In the genomic region with DNA sequence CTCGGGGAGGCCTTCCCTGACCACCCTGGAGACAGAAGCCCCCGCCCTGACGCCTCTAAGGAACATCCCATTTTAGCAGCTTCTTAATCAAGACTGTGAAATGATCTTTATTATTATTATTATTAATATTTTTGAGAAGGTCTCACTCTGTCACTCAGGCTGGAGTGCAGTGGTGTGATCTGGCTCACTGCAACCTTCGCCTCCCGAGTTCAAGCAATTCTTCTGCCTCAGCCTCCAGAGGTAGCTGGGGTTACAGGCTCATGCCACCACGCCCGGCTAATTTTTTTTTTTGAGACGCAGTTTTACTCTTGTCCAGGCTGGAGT, we compare ENCODE assay signal across 9 cellular contexts. TPM values are rescaled to one million over a fixed set of nuclear protein-coding genes. Genes with fewer than 3 reads are reported as not detected.
DNase-seq lines count a peak whose midpoint lies in the region; ATAC-seq, FAIRE-seq and TF ChIP-seq lines count a peak whose summit lies in the region.
"Had no signal": no experiment of that assay in that cellular context is flagged by ENCODE, and none has a peak within 500 bp of the region (broad histone marks: within the 10 kb centered on the region; RNA-seq: fewer than 3 reads in every experiment).

No MANE protein-coding gene starts in this region.

- RAD21 ChIA-PET in GM12878 (lab: Charles Lee; ENCODE audit: unreplicated experiment), result interaction anchor here (0.7 to 2.9 kb wide), 31 partner anchors 9 to 295 kb away, joined by 3 to 31 read pairs (median 5); a partner anchor contains a TSS

- peak overlapping the region; percentile 95 for H2AFZ ChIP-seq in GM12878 (ENCODE audit: control insufficient read depth, low read depth, low read length)

- CTCF ChIA-PET in GM12878 (lab: Yijun Ruan, JAX), result interaction anchor here (0.6 to 7.0 kb wide), 66 partner anchors 11 to 312 kb away, joined by 3 to 182 read pairs (median 6); a partner anchor contains a TSS

- DNase-seq in stimulated activated naive CD8-positive, alpha-beta T cell treated with anti-CD3 and anti-CD28 coated beads, Interleukin-15, Interleukin-2, amounts not matched to agents 100 U/mL and 50 U/mL, for 24 hours, result no peak
- DNase-seq in GM12878 (ENCODE audit: low read depth, low spot score) (no peak), vagina (ENCODE audit: extremely low spot score in 2 of 2) (no peak), activated gamma-delta T cell (lab: John Stamatoyannopoulos, UW) (no peak), SK-N-DZ (ENCODE audit: low spot score) (no peak)

- H3K4me1 Mint-ChIP-seq in stimulated activated naive CD8-positive, alpha-beta T cell treated with anti-CD3 and anti-CD28 coated beads, Interleukin-15, Interleukin-2, amounts not matched to agents 100 ng/mL and 50 ng/mL, for 24 hours (ENCODE audit: low read depth), result peaks cover 20% of the 10 kb centered on the region

- H3K9ac ChIP-seq in GM12878 (ENCODE audit: control insufficient read depth, insufficient read depth, low read length) (peak overlapping the region; percentile 55; the same call in 1 of the 2 replicates), mucosa of stomach (ENCODE audit: low read length) (peak overlapping the region; percentile 8)

- H3K4me3 ChIP-seq in GM12878, result peak overlapping the region; percentile 64; the same call in 1 of the 2 replicates
- no peak overlapping the region for H3K4me3 ChIP-seq in mucosa of stomach (ENCODE audit: low read length)
- H3K4me3 ChIP-seq in vagina, result peak overlapping the region in 1 of 2 donors; percentile 47

- intact Hi-C loops in GM12878 (cut with micrococcal nuclease; ENCODE audit: unreplicated experiment) (loop anchor here (1.0 kb wide), 1 partner anchor 80 kb away; no protein-coding TSS in a partner anchor), vagina (cut with DNase I) (no loop called here)

- H3K27ac ChIP-seq in GM12878 (ENCODE audit: control insufficient read depth, insufficient read depth), result 0 out of 2 replicates have a peak overlapping the region, but pooled peaks have one; percentile 2
- peak overlapping the region; percentile 77 for H3K27ac ChIP-seq in vagina

- H3K4me3 Mint-ChIP-seq in stimulated activated naive CD8-positive, alpha-beta T cell treated with anti-CD3 and anti-CD28 coated beads, Interleukin-15, Interleukin-2, amounts not matched to agents 100 ng/mL and 50 ng/mL, for 24 hours, result peak overlapping the region; percentile 23

- WGBS in GM12878 (ENCODE audit: insufficient coverage, insufficient replicate concordance, low lambda C conversion rate, missing lambda C conversion rate), result 44% methylated on average over 8 of the region's 8 CpGs

- H3K27me3 ChIP-seq in GM12878 (replicated peaks in 1 of 2; ENCODE audit: control insufficient read depth in 2 of 2, insufficient read depth in 2 of 2, low read length in 1 of 2), result no peaks in the 10 kb centered on the region
- no peaks in the 10 kb centered on the region for H3K27me3 ChIP-seq in mucosa of stomach (ENCODE audit: control insufficient read depth, insufficient read depth, low read length)
- H3K27me3 ChIP-seq in vagina, result no peaks in the 10 kb centered on the region

- peak overlapping the region; percentile 100 for H3K4me2 ChIP-seq in GM12878 (ENCODE audit: control insufficient read depth, insufficient read depth)

- no peak for TF ChIP-seq EP300 in GM12878 (IDR thresholded peaks at IDR 0.05; ENCODE audit: borderline replicate concordance in 1 of 2, control insufficient read depth in 1 of 2, low read depth in 2 of 2, low read length in 2 of 2)

- no peak overlapping the region for H3K27ac Mint-ChIP-seq in stimulated activated naive CD8-positive, alpha-beta T cell treated with anti-CD3 and anti-CD28 coated beads, Interleukin-15, Interleukin-2, amounts not matched to agents 100 ng/mL and 50 ng/mL, for 24 hours

- FAIRE-seq in GM12878 (lab: Jason Lieb, UNC), result no peak

- POLR2A ChIA-PET in GM12878 (lab: Charles Lee), result interaction anchor here (0.6 to 2.6 kb wide), 6 partner anchors 28 to 86 kb away, joined by 3 to 11 read pairs (median 4); a partner anchor contains a TSS

- H3K4me1 ChIP-seq in GM12878 (ENCODE audit: control insufficient read depth, insufficient read depth, low read length), result 0 out of 2 replicates have a peak, but pooled peaks cover 3% of the 10 kb centered on the region
- H3K4me1 ChIP-seq in mucosa of stomach (ENCODE audit: control insufficient read depth, insufficient read depth, low read length), result no peaks in the 10 kb centered on the region
- peaks cover 5% of the 10 kb centered on the region for H3K4me1 ChIP-seq in vagina

- no peak for TF ChIP-seq CTCF in GM12878 (IDR thresholded peaks at IDR 0.05 in 2 of 3, conservative IDR thresholded peaks at IDR 0.05 in 1 of 3; ENCODE audit: control insufficient read depth in 2 of 3, extremely low read depth in 1 of 3, insufficient read depth in 1 of 3, low read depth in 3 of 3, low read length in 3 of 3)
- no peak for TF ChIP-seq CTCF in vagina (IDR thresholded peaks at IDR 0.05)

- H3K27me3 Mint-ChIP-seq in stimulated activated naive CD8-positive, alpha-beta T cell treated with anti-CD3 and anti-CD28 coated beads, Interleukin-15, Interleukin-2, amounts not matched to agents 100 ng/mL and 50 ng/mL, for 24 hours, result no peaks in the 10 kb centered on the region

- no peaks in the 10 kb centered on the region for H3K79me2 ChIP-seq in GM12878 (ENCODE audit: control insufficient read depth, insufficient read depth, low read length)

- no peaks in the 10 kb centered on the region for H3K9me3 Mint-ChIP-seq in stimulated activated naive CD8-positive, alpha-beta T cell treated with anti-CD3 and anti-CD28 coated beads, Interleukin-15, Interleukin-2, amounts not matched to agents 100 ng/mL and 50 ng/mL, for 24 hours

- no peaks in the 10 kb centered on the region for H3K36me3 Mint-ChIP-seq in stimulated activated naive CD8-positive, alpha-beta T cell treated with anti-CD3 and anti-CD28 coated beads, Interleukin-15, Interleukin-2, amounts not matched to agents 100 ng/mL and 50 ng/mL, for 24 hours (ENCODE audit: low read depth)

- in situ Hi-C loops in GM12878 (cut with MboI), result no loop called here

- no peak for ATAC-seq in stimulated activated naive CD8-positive, alpha-beta T cell treated with anti-CD3 and anti-CD28 coated beads, Interleukin-15, Interleukin-2, amounts not matched to agents 100 U/mL and 50 U/mL, for 24 hours
- ATAC-seq in GM12878 (no peak), HG02870 (IDR thresholded peaks at IDR 0.05; ENCODE audit: unreplicated experiment) (no peak)

- SMC1A ChIA-PET in GM12878 (lab: Charles Lee; ENCODE audit: uncharacterized antibody, unreplicated experiment), result interaction anchor here (0.7 to 2.0 kb wide), 21 partner anchors 8 to 187 kb away, joined by 3 to 29 read pairs (median 5); a partner anchor contains a TSS

- BruUV-seq in GM12878 (replicated peaks; lab: Mats Ljungman, UMichigan), result no TSS peak

- TF ChIP-seq POLR2A in GM12878 (IDR thresholded peaks at IDR 0.05; ENCODE audit: low read depth, low read length) (no peak), vagina (IDR thresholded peaks at IDR 0.05) (no peak)

- H3K36me3 ChIP-seq in GM12878 (ENCODE audit: control insufficient read depth in 2 of 2, insufficient read depth in 2 of 2, low read length in 1 of 2) (no peaks in the 10 kb centered on the region), mucosa of stomach (ENCODE audit: control insufficient read depth, insufficient read depth, low read length) (no peaks in the 10 kb centered on the region), vagina (no peaks in the 10 kb centered on the region)

- no peaks in the 10 kb centered on the region for H3K9me3 ChIP-seq in GM12878 (replicated peaks; ENCODE audit: control insufficient read depth, insufficient read depth, low read length)
- no peaks in the 10 kb centered on the region for H3K9me3 ChIP-seq in mucosa of stomach (ENCODE audit: control insufficient read depth, low read length)
- H3K9me3 ChIP-seq in vagina, result no peaks in the 10 kb centered on the region

- TF ChIP-seq RAD21 in GM12878 (IDR thresholded peaks at IDR 0.05; ENCODE audit: insufficient read depth, low read depth, low read length), result no peak

- no peaks in the 10 kb centered on the region for H4K20me1 ChIP-seq in GM12878 (ENCODE audit: control insufficient read depth, insufficient read depth)

RNA-seq across cellular contexts. Expression of a gene that starts 3.6 kb away (rescaled TPM):
- total RNA-seq in GM12878 (2013; cell fraction: nucleolus; rRNA removed), result 0.24 and 0.27 TPM in 2 replicates
- total RNA-seq in GM12878 (2014; rRNA removed) (0.06 TPM in 1 of 2 replicates, not detected in the other), GM12878 (2014; rRNA removed; fragmentation: Illumina TruSeq; extraction: Trizol) (not detected in 2 replicates), GM12878 (2021) (0.11 and 0.15 TPM in 2 replicates), vagina (not detected)
- polyA plus RNA-seq in GM12878 (2011; ENCODE audit: low read depth), result not detected
- polyA plus RNA-seq in GM12878 (2011; rRNA removed) (0.04 TPM in 1 of 2 replicates, not detected in the other), GM12878 (2014; fragmentation: Illumina TruSeq; extraction: Trizol) (0.10 TPM in 1 of 2 replicates, not detected in the other), GM12878 (2014; fragmentation: Nextera tagmentation; extraction: Ambion mirVana) (under 1 TPM in 1 of 2 experiments, not detected in 1; 0.15 TPM), GM12878 (2014; rRNA removed) (0.12 TPM in 1 of 2 replicates, not detected in the other), GM12878 (2016; fragmentation: Nextera tagmentation; extraction: Ambion mirVana) (under 1 TPM in 1 of 2 experiments, not detected in 1; 0.10 TPM)
- polyA plus RNA-seq in GM12878 (2011; cell fraction: cytosol; rRNA removed), result 0.03 and 0.07 TPM in 2 replicates
- polyA plus RNA-seq in GM12878 (2011; cell fraction: nucleus; rRNA removed), result 0.06 and 0.18 TPM in 2 replicates
- polyA plus RNA-seq in GM12878 (2012), result 0.06 and 0.14 TPM in 2 replicates
- not detected in 2 replicates for polyA minus RNA-seq in GM12878 (2011; rRNA and poly(A)+ RNA removed)
- not detected in 2 replicates for polyA minus RNA-seq in GM12878 (2011; cell fraction: cytosol; rRNA and poly(A)+ RNA removed)
- polyA minus RNA-seq in GM12878 (2011; cell fraction: nucleus; rRNA and poly(A)+ RNA removed), result not detected in 2 replicates
- polyA plus RNA-seq in SK-N-DZ (2014; cell fraction: cytosol; rRNA removed), result not detected in 2 replicates
- not detected in 2 replicates for polyA plus RNA-seq in SK-N-DZ (2014; cell fraction: nucleus; rRNA removed)
- total RNA-seq: myocyte had no signal

RNA-seq across cellular contexts. Expression of a gene that starts 8.8 kb away (rescaled TPM):
- 4.0 and 4.6 TPM in 2 replicates for total RNA-seq in GM12878 (2013; cell fraction: nucleolus; rRNA removed)
- total RNA-seq in GM12878 (2014; rRNA removed) (37.6 and 56.4 TPM in 2 replicates), GM12878 (2014; rRNA removed; fragmentation: Illumina TruSeq; extraction: Trizol) (17.6 and 19.2 TPM in 2 replicates), GM12878 (2021) (35.0 and 35.4 TPM in 2 replicates), vagina (80.3 TPM)
- polyA plus RNA-seq in GM12878 (2011; ENCODE audit: low read depth), result 6.0 TPM
- polyA plus RNA-seq in GM12878 (2011; rRNA removed) (17.7 and 25.3 TPM in 2 replicates), GM12878 (2014; fragmentation: Illumina TruSeq; extraction: Trizol) (1.00 and 6.4 TPM in 2 replicates), GM12878 (2014; fragmentation: Nextera tagmentation; extraction: Ambion mirVana) (10 to 100 TPM in 1 of 2 experiments, 1 to 10 TPM in 1; 5.1 to 13.4 TPM), GM12878 (2014; rRNA removed) (58.1 and 68.0 TPM in 2 replicates), GM12878 (2016; fragmentation: Nextera tagmentation; extraction: Ambion mirVana) (100 to 1,000 TPM; 124 to 136 TPM)
- polyA plus RNA-seq in GM12878 (2011; cell fraction: cytosol; rRNA removed), result 30.0 and 57.0 TPM in 2 replicates
- polyA plus RNA-seq in GM12878 (2011; cell fraction: nucleus; rRNA removed), result 19.1 and 26.2 TPM in 2 replicates
- 22.5 and 26.2 TPM in 2 replicates for polyA plus RNA-seq in GM12878 (2012)
- 2.2 and 6.9 TPM in 2 replicates for polyA minus RNA-seq in GM12878 (2011; rRNA and poly(A)+ RNA removed)
- 6.0 and 7.7 TPM in 2 replicates for polyA minus RNA-seq in GM12878 (2011; cell fraction: cytosol; rRNA and poly(A)+ RNA removed)
- polyA minus RNA-seq in GM12878 (2011; cell fraction: nucleus; rRNA and poly(A)+ RNA removed), result 3.3 and 4.9 TPM in 2 replicates
- 33.3 and 37.3 TPM in 2 replicates for polyA plus RNA-seq in SK-N-DZ (2014; cell fraction: cytosol; rRNA removed)
- 18.4 and 25.6 TPM in 2 replicates for polyA plus RNA-seq in SK-N-DZ (2014; cell fraction: nucleus; rRNA removed)

RNA-seq across cellular contexts. Expression of a gene that starts 20.1 kb away (rescaled TPM):
- 44.3 and 50.3 TPM in 2 replicates for total RNA-seq in GM12878 (2013; cell fraction: nucleolus; rRNA removed)
- 158 TPM in 2 replicates for total RNA-seq in GM12878 (2014; rRNA removed)
- 84.3 and 95.4 TPM in 2 replicates for total RNA-seq in GM12878 (2014; rRNA removed; fragmentation: Illumina TruSeq; extraction: Trizol)
- total RNA-seq in GM12878 (2021), result 133 and 138 TPM in 2 replicates
- polyA plus RNA-seq in GM12878 (2011; ENCODE audit: low read depth), result 41.1 TPM
- 23.1 and 37.9 TPM in 2 replicates for polyA plus RNA-seq in GM12878 (2011; rRNA removed)
- 103 and 123 TPM in 2 replicates for polyA plus RNA-seq in GM12878 (2011; cell fraction: cytosol; rRNA removed)
- polyA plus RNA-seq in GM12878 (2011; cell fraction: nucleus; rRNA removed), result 73.1 and 88.3 TPM in 2 replicates
- 119 and 125 TPM in 2 replicates for polyA plus RNA-seq in GM12878 (2012)
- polyA plus RNA-seq in GM12878 (2014; fragmentation: Illumina TruSeq; extraction: Trizol), result 70.5 and 104 TPM in 2 replicates
- polyA plus RNA-seq in GM12878 (2014; fragmentation: Nextera tagmentation; extraction: Ambion mirVana), result 10 to 100 TPM in 1 of 2 experiments, 1 to 10 TPM in 1; 8.8 to 33.5 TPM
- polyA plus RNA-seq in GM12878 (2014; rRNA removed), result 135 and 153 TPM in 2 replicates
- polyA plus RNA-seq in GM12878 (2016; fragmentation: Nextera tagmentation; extraction: Ambion mirVana), result 100 to 1,000 TPM; 196 to 198 TPM
- polyA minus RNA-seq in GM12878 (2011; rRNA and poly(A)+ RNA removed), result 38.4 and 68.4 TPM in 2 replicates
- polyA minus RNA-seq in GM12878 (2011; cell fraction: cytosol; rRNA and poly(A)+ RNA removed), result 66.6 and 75.7 TPM in 2 replicates
- 13.5 and 29.3 TPM in 2 replicates for polyA minus RNA-seq in GM12878 (2011; cell fraction: nucleus; rRNA and poly(A)+ RNA removed)
- 85.9 TPM for total RNA-seq in vagina
- polyA plus RNA-seq in SK-N-DZ (2014; cell fraction: cytosol; rRNA removed), result 103 and 107 TPM in 2 replicates
- 122 and 155 TPM in 2 replicates for polyA plus RNA-seq in SK-N-DZ (2014; cell fraction: nucleus; rRNA removed)

RNA-seq across cellular contexts. Expression of a gene that starts 27.4 kb away (rescaled TPM):
- 351 and 375 TPM in 2 replicates for total RNA-seq in GM12878 (2013; cell fraction: nucleolus; rRNA removed)
- 824 and 916 TPM in 2 replicates for total RNA-seq in GM12878 (2014; rRNA removed)
- 719 and 809 TPM in 2 replicates for total RNA-seq in GM12878 (2014; rRNA removed; fragmentation: Illumina TruSeq; extraction: Trizol)
- total RNA-seq in GM12878 (2021), result 891 and 983 TPM in 2 replicates
- 350 TPM for polyA plus RNA-seq in GM12878 (2011; ENCODE audit: low read depth)
- polyA plus RNA-seq in GM12878 (2011; rRNA removed), result 360 and 518 TPM in 2 replicates
- 446 and 500 TPM in 2 replicates for polyA plus RNA-seq in GM12878 (2011; cell fraction: cytosol; rRNA removed)
- polyA plus RNA-seq in GM12878 (2011; cell fraction: nucleus; rRNA removed), result 301 and 348 TPM in 2 replicates
- 611 and 859 TPM in 2 replicates for polyA plus RNA-seq in GM12878 (2012)
- polyA plus RNA-seq in GM12878 (2014; fragmentation: Illumina TruSeq; extraction: Trizol), result 690 and 703 TPM in 2 replicates
- polyA plus RNA-seq in GM12878 (2014; fragmentation: Nextera tagmentation; extraction: Ambion mirVana), result 100 to 1,000 TPM; 202 to 216 TPM
- polyA plus RNA-seq in GM12878 (2014; rRNA removed), result 685 and 856 TPM in 2 replicates
- 1,000 to 10,000 TPM; 1,394 to 1,451 TPM for polyA plus RNA-seq in GM12878 (2016; fragmentation: Nextera tagmentation; extraction: Ambion mirVana)
- polyA minus RNA-seq in GM12878 (2011; rRNA and poly(A)+ RNA removed), result 519 and 607 TPM in 2 replicates
- polyA minus RNA-seq in GM12878 (2011; cell fraction: cytosol; rRNA and poly(A)+ RNA removed), result 268 and 328 TPM in 2 replicates
- 136 and 245 TPM in 2 replicates for polyA minus RNA-seq in GM12878 (2011; cell fraction: nucleus; rRNA and poly(A)+ RNA removed)
- 303 TPM for total RNA-seq in vagina
- 519 and 594 TPM in 2 replicates for polyA plus RNA-seq in SK-N-DZ (2014; cell fraction: cytosol; rRNA removed)
- 267 and 339 TPM in 2 replicates for polyA plus RNA-seq in SK-N-DZ (2014; cell fraction: nucleus; rRNA removed)

RNA-seq across cellular contexts. Expression of a gene that starts 29.5 kb away (rescaled TPM):
- total RNA-seq in GM12878 (2013; cell fraction: nucleolus; rRNA removed), result 1.3 and 1.6 TPM in 2 replicates
- total RNA-seq in GM12878 (2014; rRNA removed), result 0.22 and 0.28 TPM in 2 replicates
- 0.13 and 0.18 TPM in 2 replicates for total RNA-seq in GM12878 (2014; rRNA removed; fragmentation: Illumina TruSeq; extraction: Trizol)
- 2.2 and 2.9 TPM in 2 replicates for total RNA-seq in GM12878 (2021)
- polyA plus RNA-seq in GM12878 (2011; ENCODE audit: low read depth), result not detected
- polyA plus RNA-seq in GM12878 (2011; rRNA removed), result 0.19 and 0.88 TPM in 2 replicates
- polyA plus RNA-seq in GM12878 (2011; cell fraction: cytosol; rRNA removed), result 0.49 and 0.70 TPM in 2 replicates
- 1.3 and 2.0 TPM in 2 replicates for polyA plus RNA-seq in GM12878 (2011; cell fraction: nucleus; rRNA removed)
- 0.41 and 0.57 TPM in 2 replicates for polyA plus RNA-seq in GM12878 (2012)
- 0.22 and 0.28 TPM in 2 replicates for polyA plus RNA-seq in GM12878 (2014; fragmentation: Illumina TruSeq; extraction: Trizol)
- under 1 TPM; 0.02 TPM for polyA plus RNA-seq in GM12878 (2014; fragmentation: Nextera tagmentation; extraction: Ambion mirVana)
- polyA plus RNA-seq in GM12878 (2014; rRNA removed), result 0.32 and 0.94 TPM in 2 replicates
- under 1 TPM; 0.20 to 0.49 TPM for polyA plus RNA-seq in GM12878 (2016; fragmentation: Nextera tagmentation; extraction: Ambion mirVana)
- polyA minus RNA-seq in GM12878 (2011; rRNA and poly(A)+ RNA removed), result 0.29 and 1.1 TPM in 2 replicates
- polyA minus RNA-seq in GM12878 (2011; cell fraction: cytosol; rRNA and poly(A)+ RNA removed), result 0.94 TPM in 1 of 2 replicates, not detected in the other
- 1.6 and 2.1 TPM in 2 replicates for polyA minus RNA-seq in GM12878 (2011; cell fraction: nucleus; rRNA and poly(A)+ RNA removed)
- 81.8 TPM for total RNA-seq in vagina
- polyA plus RNA-seq in SK-N-DZ (2014; cell fraction: cytosol; rRNA removed), result 0.15 and 0.17 TPM in 2 replicates
- polyA plus RNA-seq in SK-N-DZ (2014; cell fraction: nucleus; rRNA removed), result 0.09 and 0.22 TPM in 2 replicates
